ENCODE assay signal across 10 cellular contexts in genomic region chr1:87804128-87804527, GRCh38.
"Had no signal": no experiment of that assay in that cellular context is flagged by ENCODE, and none has a peak within 500 bp of the region (broad histone marks: within the 10 kb centered on the region; RNA-seq: fewer than 3 reads in every experiment).

No MANE protein-coding gene starts in this region.

- H3K27ac ChIP-seq: GM23248, HL-60 had no signal

- H2AFZ ChIP-seq: GM23248 had no signal

- H3K27ac Mint-ChIP-seq: HFFc6 had no signal

- H3K9me3 ChIP-seq: HAP-1 had no signal

- FAIRE-seq: K562 had no signal

- DNase-seq: GM23248, GOT3, H7, HFFc6, IMR-90, KG1 had no signal

- H3K4me3 Mint-ChIP-seq: HFFc6 had no signal

- ATAC-seq: HCT116, K562 had no signal

- H3K4me3 ChIP-seq: GM23248, HAP-1, K562 had no signal

- H3K9me3 Mint-ChIP-seq: HFFc6 had no signal

- H3K36me3 ChIP-seq: HAP-1 had no signal
